Comparison of ENCODE assay signal across 29 cellular contexts in the genomic region with DNA sequence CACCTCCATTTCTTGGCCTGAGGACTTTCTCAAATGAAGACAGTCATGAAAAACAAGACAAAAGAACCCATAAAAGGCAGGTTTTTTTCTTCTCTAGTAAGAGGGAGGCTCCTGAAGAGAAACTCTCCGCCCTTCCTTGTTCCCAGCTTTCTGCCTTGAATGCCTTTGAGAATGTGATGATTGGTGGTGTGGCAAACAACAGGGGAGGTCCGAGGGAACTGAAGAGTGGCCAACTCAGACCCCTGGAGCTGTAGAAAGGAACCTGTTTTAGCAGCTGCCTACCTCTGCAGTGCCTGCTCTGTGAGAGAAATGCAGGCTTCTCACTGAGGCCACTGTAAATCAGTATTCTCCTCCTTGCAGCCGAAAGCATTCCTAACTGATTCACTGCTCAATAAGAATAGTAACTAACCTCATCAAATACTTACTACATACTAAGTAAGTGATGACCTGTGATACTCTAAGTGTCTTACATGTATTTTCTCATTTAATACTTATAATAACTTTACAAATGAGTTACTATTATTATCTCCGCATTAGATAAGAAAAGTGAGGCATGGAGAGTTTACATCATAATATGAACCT.
"Had no signal": no experiment of that assay in that cellular context is flagged by ENCODE, and none has a peak within 500 bp of the region (broad histone marks: within the 10 kb centered on the region; RNA-seq: fewer than 3 reads in every experiment).

No MANE protein-coding gene starts in this region.

- H3K9me3 Mint-ChIP-seq: immature natural killer cell; naive thymus-derived CD8-positive, alpha-beta T cell; nephron; neural crest cell; stimulated activated naive B cell treated with anti-CD40 and anti-IgM and Interleukin-4, amounts not matched to agents 10 μg/mL and 1 μg/mL and 100 μg/mL, for 72 hours had no signal

- H3K79me2 ChIP-seq: parathyroid adenoma had no signal

- H3K4me1 ChIP-seq: left lung, lower lobe of right lung, parathyroid adenoma, right atrium auricular region, right lobe of liver, stomach, suprapubic skin, tibial artery, uterus had no signal

- H3K27me3 ChIP-seq: left lung, neutrophil, right atrium auricular region, right lobe of liver, stomach, suprapubic skin, tibial artery, uterus had no signal

- H3K4me1 Mint-ChIP-seq: immature natural killer cell; naive thymus-derived CD8-positive, alpha-beta T cell; nephron; neural crest cell had no signal

- H2AFZ ChIP-seq: parathyroid adenoma had no signal

- H3K27ac Mint-ChIP-seq: immature natural killer cell; naive thymus-derived CD8-positive, alpha-beta T cell; nephron; stimulated activated naive B cell treated with anti-CD40 and anti-IgM and Interleukin-4, amounts not matched to agents 10 μg/mL and 1 μg/mL and 100 μg/mL, for 72 hours had no signal

- H3K27me3 Mint-ChIP-seq: naive thymus-derived CD8-positive, alpha-beta T cell; stimulated activated naive B cell treated with anti-CD40 and anti-IgM and Interleukin-4, amounts not matched to agents 10 μg/mL and 1 μg/mL and 100 μg/mL, for 72 hours had no signal

- H3K4me3 ChIP-seq: left lung, lower lobe of right lung, right atrium auricular region, right lobe of liver, skin epidermis, stomach, suprapubic skin, thoracic aorta, tibial artery, uterus had no signal

- H3K9me3 ChIP-seq: left lung, lower lobe of right lung, neutrophil, right atrium auricular region, right lobe of liver, stomach, suprapubic skin, thoracic aorta, tibial artery, uterus had no signal

- H3K4me3 Mint-ChIP-seq: immature natural killer cell; naive thymus-derived CD8-positive, alpha-beta T cell; nephron; neural crest cell; stimulated activated naive B cell treated with anti-CD40 and anti-IgM and Interleukin-4, amounts not matched to agents 10 μg/mL and 1 μg/mL and 100 μg/mL, for 72 hours had no signal

- DNase-seq: hippocampal formation; immature natural killer cell; kidney; left colon; left lung; lower lobe of right lung; mammary epithelial cell; mesenchymal stem cell; naive thymus-derived CD8-positive, alpha-beta T cell; occipital lobe; right lobe of liver; stimulated activated CD4-positive, alpha-beta T cell treated with anti-CD3 and anti-CD28 coated beads, Interleukin-12 subunit alpha, Interleukin-12 subunit beta, amount 100 ng/mL, for 4 hours; stimulated activated CD4-positive, alpha-beta T cell treated with anti-CD3 and anti-CD28 coated beads, Interleukin-15, amount 100 ng/mL, for 24 hours; stimulated activated CD4-positive, alpha-beta T cell treated with anti-CD3 and anti-CD28 coated beads, Interleukin-2, amount 100 ng/mL, for 24 hours; stimulated activated CD4-positive, alpha-beta T cell treated with anti-CD3 and anti-CD28 coated beads, Interleukin-4, amount 100 ng/mL, for 1 hour; stimulated activated naive B cell treated with anti-CD40 and anti-IgM and Interleukin-4, amounts not matched to agents 10 μg/mL and 1 μg/mL and 100 μg/mL, for 72 hours; stimulated activated naive CD8-positive, alpha-beta T cell treated with anti-CD3 and anti-CD28 coated beads, Interleukin-15, Interleukin-2, amounts not matched to agents 100 U/mL and 50 U/mL, for 24 hours; stomach; tibial artery; trophoblast cell; uterus had no signal

- H3K27ac ChIP-seq: left lung, lower lobe of right lung, neutrophil, parathyroid adenoma, right atrium auricular region, right lobe of liver, skin epidermis, stomach, suprapubic skin, thoracic aorta, tibial artery, uterus had no signal

- H3K36me3 Mint-ChIP-seq: immature natural killer cell; naive thymus-derived CD8-positive, alpha-beta T cell had no signal

- H3K36me3 ChIP-seq: left lung, lower lobe of right lung, neutrophil, right atrium auricular region, right lobe of liver, suprapubic skin, thoracic aorta, tibial artery, uterus had no signal

- H3K9ac ChIP-seq: parathyroid adenoma had no signal

- ATAC-seq: left colon; left lung; lower lobe of right lung; naive thymus-derived CD8-positive, alpha-beta T cell; right lobe of liver; stimulated activated naive B cell treated with anti-CD40 and anti-IgM and Interleukin-4, amounts not matched to agents 10 μg/mL and 1 μg/mL and 100 μg/mL, for 72 hours; stimulated activated naive CD8-positive, alpha-beta T cell treated with anti-CD3 and anti-CD28 coated beads, Interleukin-15, Interleukin-2, amounts not matched to agents 100 U/mL and 50 U/mL, for 24 hours had no signal
